In the genomic region with DNA sequence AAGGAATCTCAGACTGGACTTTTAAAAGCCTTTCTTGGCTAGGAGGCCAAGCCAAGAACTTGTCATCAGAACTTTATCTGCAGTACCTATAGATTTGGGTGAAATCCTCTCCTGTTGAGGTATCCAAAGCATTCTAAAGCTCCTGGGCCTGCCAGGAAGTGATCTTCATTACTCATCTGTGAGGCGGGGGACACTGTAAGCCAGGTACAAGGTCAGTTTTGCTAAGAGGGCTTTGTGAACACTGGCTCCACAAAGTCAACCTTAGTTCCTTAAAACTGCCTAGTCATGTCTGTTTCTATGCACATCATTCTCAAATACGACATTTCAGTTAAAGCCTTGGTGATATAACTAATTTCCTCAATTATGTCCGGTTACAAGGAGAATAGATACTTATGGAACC, we compare ENCODE assay signal across 32 cellular contexts.
"Had no signal": no experiment of that assay in that cellular context is flagged by ENCODE, and none has a peak within 500 bp of the region (broad histone marks: within the 10 kb centered on the region; RNA-seq: fewer than 3 reads in every experiment).

No MANE protein-coding gene starts in this region.

- H3K27ac ChIP-seq: brain microvascular endothelial cell, cardiac muscle cell had no signal

- H3K36me3 ChIP-seq: brain microvascular endothelial cell, cardiac muscle cell had no signal

- H3K27me3 ChIP-seq: brain microvascular endothelial cell, cardiac muscle cell had no signal

- DNase-seq: activated CD4-positive, alpha-beta T cell treated with anti-CD3 and anti-CD28 coated beads, Interleukin-2, amount 10 ng/mL, durations not matched to agents 24 days and 14 days; activated CD4-positive, alpha-beta T cell treated with anti-CD3 and anti-CD28 coated beads, Interleukin-2, amount 50 U/mL, for 4 hours; activated CD8-positive, alpha-beta T cell treated with anti-CD3 and anti-CD28 coated beads for 36 hours; activated effector memory CD4-positive, alpha-beta T cell treated with anti-CD3 and anti-CD28 coated beads, Interleukin-2, amount 50 U/mL, for 16 hours; activated naive CD4-positive, alpha-beta T cell; activated naive CD4-positive, alpha-beta T cell treated with anti-CD3 and anti-CD28 coated beads, Interleukin-2, amount 50 U/mL, for 16 hours; activated naive CD8-positive, alpha-beta T cell treated with anti-CD3 and anti-CD28 coated beads for 36 hours; activated T-cell treated with anti-CD3 and anti-CD28 coated beads, Interleukin-2, amount 50 U/mL, for 1 hour; activated T-cell treated with anti-CD3 and anti-CD28 coated beads, Interleukin-2, amount 50 U/mL, for 72 hours; amniotic stem cell; aorta; brain microvascular endothelial cell; Karpas-422; NCI-H1105; NCI-H1417 treated with DMSO at 0.1 percent for 48 hours; NCI-H1694; NCI-H1930; NCI-H2081 treated with DMSO at 0.1 percent for 48 hours; NCI-H226; NCI-H446 treated with DMSO at 0.1 percent for 48 hours; NCI-H524; NCI-H69; RPMI8226; SHP77 treated with DMSO at 0.1 percent for 48 hours; SW 1271; T-helper 1 cell; T-helper 2 cell; T-helper 9 cell had no signal

- H3K4me3 ChIP-seq: cardiac muscle cell had no signal

- ATAC-seq: activated CD8-positive, alpha-beta T cell treated with anti-CD3 and anti-CD28 coated beads for 36 hours; activated T-cell treated with anti-CD3 and anti-CD28 coated beads, Interleukin-2, amount 50 U/mL, for 72 hours; activated T-helper 17 cell treated with anti-CD3 and anti-CD28 coated beads, Interleukin-2, amount 50 U/mL, for 72 hours; Panc1; SK-N-SH treated with all-trans-retinoic acid at 6 μM for 48 hours had no signal
